Comparison of ENCODE assay signal across 20 cellular contexts in the genomic region with DNA sequence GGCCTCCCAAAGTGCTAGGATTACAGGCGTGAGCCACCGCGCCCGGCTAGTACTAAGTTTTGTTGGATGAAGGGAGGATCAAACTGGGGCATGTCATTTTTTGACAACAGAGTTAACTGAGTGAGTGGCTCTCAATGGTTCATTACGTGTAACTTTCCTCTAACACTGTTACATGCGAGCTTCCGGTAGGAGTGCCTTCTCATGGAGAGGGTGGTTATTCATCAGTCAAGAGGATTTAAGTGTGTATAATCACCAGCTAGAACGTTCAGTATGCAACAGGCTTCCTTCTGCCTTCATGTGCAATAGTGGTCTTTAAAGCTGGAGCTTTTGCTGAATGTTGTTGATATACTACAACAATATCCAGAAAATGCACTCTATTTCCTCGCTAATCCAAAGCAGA.
"Had no signal": no experiment of that assay in that cellular context is flagged by ENCODE, and none has a peak within 500 bp of the region (broad histone marks: within the 10 kb centered on the region; RNA-seq: fewer than 3 reads in every experiment).

No MANE protein-coding gene starts in this region.

- DNase-seq: effector CD4-positive, alpha-beta T cell; endodermal cell; foreskin melanocyte; head of caudate nucleus; kidney; left cardiac atrium; left ventricle myocardium inferior; mesendoderm; naive thymus-derived CD4-positive, alpha-beta T cell; nephron progenitor cell; right lobe of liver; stimulated activated CD4-positive, alpha-beta T cell treated with anti-CD3 and anti-CD28 coated beads, Interleukin-4, amount 100 ng/mL, for 1 hour; stimulated activated CD8-positive, alpha-beta memory T cell treated with anti-CD3 and anti-CD28 coated beads, Interleukin-4, amount 100 ng/mL, for 48 hours; stimulated activated naive CD8-positive, alpha-beta T cell treated with anti-CD3 and anti-CD28 coated beads, Interleukin-15, Interleukin-2, amounts not matched to agents 100 U/mL and 50 U/mL, for 24 hours; tibial artery had no signal

- H3K4me3 ChIP-seq: hepatocyte, left ventricle myocardium inferior, prostate gland, right lobe of liver, suprapubic skin, tibial artery, upper lobe of left lung, vagina had no signal
